ENCODE assay signal across 32 cellular contexts in the genomic region with DNA sequence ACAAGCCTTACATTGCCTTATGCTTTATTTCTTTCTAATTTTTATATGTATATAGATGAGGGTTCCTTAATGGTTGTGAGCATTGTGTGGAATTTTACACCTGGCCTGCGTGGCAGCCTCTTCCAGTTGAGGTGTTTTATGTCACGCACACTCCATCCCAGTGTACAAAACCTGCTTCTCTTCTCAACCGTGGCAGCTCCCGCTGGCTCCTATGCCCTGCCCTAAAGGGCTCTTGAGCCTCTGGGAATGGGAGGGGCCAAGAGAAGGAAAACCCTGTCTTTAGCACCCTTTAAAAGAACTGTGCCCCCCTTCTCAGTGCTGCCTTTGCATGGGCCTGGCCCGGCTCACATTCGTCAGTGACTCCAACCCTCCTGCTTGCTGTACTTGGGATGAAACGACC. TPM values are rescaled to one million over a fixed set of nuclear protein-coding genes. Genes with fewer than 3 reads are reported as not detected.
A peak's percentile ranks its signal among the peaks of the same experiment; 100 is the strongest.
DNase-seq lines count a peak whose midpoint lies in the region; ATAC-seq, FAIRE-seq and TF ChIP-seq lines count a peak whose summit lies in the region.
"Had no signal": no experiment of that assay in that cellular context is flagged by ENCODE, and none has a peak within 500 bp of the region (broad histone marks: within the 10 kb centered on the region; RNA-seq: fewer than 3 reads in every experiment).

No MANE protein-coding gene starts in this region.

- no peak overlapping the region for H2AFZ ChIP-seq in HepG2 (ENCODE audit: low read length)

- intact Hi-C loops in HepG2 (cut with micrococcal nuclease; ENCODE audit: unreplicated experiment) (no loop called here), right lobe of liver (cut with DNase I) (no loop called here), esophagus squamous epithelium (cut with DNase I) (no loop called here)

- H3K4me2 ChIP-seq in HepG2 (ENCODE audit: low read depth, low read length): no peak overlapping the region

- no peaks in the 10 kb centered on the region for H3K27me3 Mint-ChIP-seq in activated CD4-positive, alpha-beta memory T cell treated with anti-CD3 and anti-CD28 coated beads, Interleukin-2, amount 10 ng/mL, durations not matched to agents 7 days and 5 days
- H3K27me3 Mint-ChIP-seq in type B pancreatic cell: no peaks in the 10 kb centered on the region
- H3K27me3 Mint-ChIP-seq: CD4-positive, alpha-beta T cell; IgD-negative memory B cell; stimulated activated memory B cell treated with anti-CD40 and anti-IgM and Interleukin-4, amounts not matched to agents 10 μg/mL and 1 μg/mL and 100 μg/mL, for 72 hours had no signal

- TF ChIP-seq EP300 in HepG2 (IDR thresholded peaks at IDR 0.05; ENCODE audit: low read depth in 2 of 2, low read length in 2 of 2): no peak
- TF ChIP-seq EP300 in HepG2 (CRISPR knock-in tag; IDR thresholded peaks at IDR 0.05; ENCODE audit: borderline replicate concordance): no peak

- FAIRE-seq in HepG2 (lab: Jason Lieb, UNC): no peak
- FAIRE-seq: D721Med, endothelial cell of umbilical vein, GM19239, H1, pancreas had no signal

- 97% methylated on average over 7 of the region's 7 CpGs for WGBS in HepG2 (ENCODE audit: low lambda C conversion rate)
- WGBS in right lobe of liver (ENCODE audit: insufficient coverage, low coverage, low lambda C conversion rate, missing lambda C conversion rate): 76% methylated on average over 3 of the region's 7 CpGs
- 32 to 61% methylated on average over 5 to 6 of the region's 7 CpGs for WGBS in esophagus squamous epithelium, 2 donors

- POLR2A ChIA-PET in HepG2 (lab: Yijun Ruan, JAX): no interaction called here
- POLR2A ChIA-PET in activated CD4-positive, alpha-beta memory T cell treated with anti-CD3 and anti-CD28 coated beads, Interleukin-2, amount 10 ng/mL, durations not matched to agents 7 days and 5 days (lab: Charles Lee): interaction anchor here (1.4 kb wide), 1 partner anchor 12 kb away, joined by 4 read pairs; no protein-coding TSS in a partner anchor

- in situ Hi-C loops in HepG2 (cut with HindIII; ENCODE audit: extremely low pct_ligation_motif_present, low pct_unique_long_range_greater_than_20kb): no loop called here

- DNase-seq in HepG2 (ENCODE audit: low spot score) (no peak), right lobe of liver (no peak), esophagus squamous epithelium (lab: John Stamatoyannopoulos, UW) (no peak), OCI-M2 (lab: John Stamatoyannopoulos, UW; ENCODE audit: unreplicated experiment) (no peak), type B pancreatic cell (ENCODE audit: extremely low spot score, unreplicated experiment) (no peak)
- DNase-seq in activated CD4-positive, alpha-beta memory T cell treated with anti-CD3 and anti-CD28 coated beads, Interleukin-2, amount 10 ng/mL, durations not matched to agents 7 days and 5 days: no peak
- DNase-seq: activated CD4-positive, alpha-beta T cell treated with anti-CD3 and anti-CD28 coated beads, Interleukin-2, amount 10 ng/mL, durations not matched to agents 24 days and 14 days; activated effector memory CD4-positive, alpha-beta T cell treated with Interleukin-2 at 50 U/mL for 16 hours; activated T-cell treated with anti-CD3 and anti-CD28 coated beads, Interleukin-2, amount 50 U/mL, for 1 hour; CD4-positive, alpha-beta T cell; hippocampal formation; left cardiac atrium; NCI-H1436 treated with DMSO at 0.1 percent for 48 hours; NCI-H2081 treated with DMSO at 0.1 percent for 48 hours; NCI-H345; pancreas; substantia nigra; T1000 had no signal

- H3K27me3 ChIP-seq in HepG2 (ENCODE audit: control insufficient read depth in 1 of 2, insufficient read depth in 2 of 2, low read length in 2 of 2) (no peaks in the 10 kb centered on the region; a peak in 1 of 5 replicates), right lobe of liver (no peaks in the 10 kb centered on the region), esophagus squamous epithelium (no peaks in the 10 kb centered on the region)
- H3K27me3 ChIP-seq: pancreas, SJSA1 had no signal

- no peak overlapping the region for H3K4me3 Mint-ChIP-seq in activated CD4-positive, alpha-beta memory T cell treated with anti-CD3 and anti-CD28 coated beads, Interleukin-2, amount 10 ng/mL, durations not matched to agents 7 days and 5 days
- H3K4me3 Mint-ChIP-seq in type B pancreatic cell: no peak overlapping the region
- H3K4me3 Mint-ChIP-seq: activated CD4-positive, alpha-beta T cell treated with anti-CD3 and anti-CD28 coated beads, Interleukin-2, amount 10 ng/mL, durations not matched to agents 24 days and 14 days; stimulated activated memory B cell treated with anti-CD40 and anti-IgM and Interleukin-4, amounts not matched to agents 10 μg/mL and 1 μg/mL and 100 μg/mL, for 72 hours had no signal

- H3K4me1 Mint-ChIP-seq in activated CD4-positive, alpha-beta memory T cell treated with anti-CD3 and anti-CD28 coated beads, Interleukin-2, amount 10 ng/mL, durations not matched to agents 7 days and 5 days: peaks cover 9% of the 10 kb centered on the region
- H3K4me1 Mint-ChIP-seq in type B pancreatic cell (ENCODE audit: unreplicated experiment): peaks cover 5% of the 10 kb centered on the region

- TF ChIP-seq POLR2A in HepG2 (IDR thresholded peaks at IDR 0.05; ENCODE audit: insufficient read depth in 1 of 2, low read depth in 2 of 2, low read length in 2 of 2) (no peak), right lobe of liver (IDR thresholded peaks at IDR 0.05) (no peak), esophagus squamous epithelium (IDR thresholded peaks at IDR 0.05) (no peak)

- H3K4me1 ChIP-seq in HepG2 (ENCODE audit: insufficient read depth, low read length) (peaks cover 7% of the 10 kb centered on the region), right lobe of liver (peaks cover 0 to 7% (median 0%) of the 10 kb centered on the region in 4 donors), esophagus squamous epithelium (peaks cover 22 to 69% (median 23%) of the 10 kb centered on the region in 3 donors)
- H3K4me1 ChIP-seq: pancreas had no signal

- ATAC-seq in HepG2: no peak
- no peak for ATAC-seq in right lobe of liver
- ATAC-seq: activated naive CD4-positive, alpha-beta T cell treated with anti-CD3 and anti-CD28 coated beads, Interleukin-2, amount 50 U/mL, for 72 hours; left cardiac atrium; pancreas; stimulated activated memory B cell treated with anti-CD40 and anti-IgM and Interleukin-4, amounts not matched to agents 10 μg/mL and 1 μg/mL and 100 μg/mL, for 72 hours had no signal

- H3K9me3 ChIP-seq in HepG2 (ENCODE audit: low read length) (no peaks in the 10 kb centered on the region), right lobe of liver (no peaks in the 10 kb centered on the region), esophagus squamous epithelium (no peaks in the 10 kb centered on the region)
- H3K9me3 ChIP-seq: pancreas, SJSA1 had no signal

- H3K36me3 ChIP-seq in HepG2 (replicated peaks in 1 of 2; ENCODE audit: control insufficient read depth in 1 of 2, insufficient read depth in 2 of 2, low read length in 2 of 2) (peaks cover 34 to 54% of the 10 kb centered on the region in 2 experiments), right lobe of liver (peaks cover 0 to 38% (median 11%) of the 10 kb centered on the region in 4 donors), esophagus squamous epithelium (peaks cover 15 to 72% (median 18%) of the 10 kb centered on the region in 3 donors)

- H3K27ac ChIP-seq in HepG2 (ENCODE audit: extremely low read length, insufficient read depth, low read length) (no peak overlapping the region), right lobe of liver (no peak overlapping the region), esophagus squamous epithelium (peak overlapping the region; percentile 67 to 86 (median 84))
- H3K27ac ChIP-seq: pancreas, SJSA1, VCaP had no signal

- H3K4me3 ChIP-seq in HepG2 (replicated peaks in 1 of 3; ENCODE audit: insufficient read depth in 1 of 3, low read depth in 2 of 3, low read length in 3 of 3) (no peak overlapping the region), right lobe of liver (no peak overlapping the region), esophagus squamous epithelium (no peak overlapping the region)
- H3K4me3 ChIP-seq: pancreas, SJSA1 had no signal

- H3K36me3 Mint-ChIP-seq in activated CD4-positive, alpha-beta memory T cell treated with anti-CD3 and anti-CD28 coated beads, Interleukin-2, amount 10 ng/mL, durations not matched to agents 7 days and 5 days (ENCODE audit: low read depth): peaks cover 23% of the 10 kb centered on the region
- peaks cover 13% of the 10 kb centered on the region for H3K36me3 Mint-ChIP-seq in type B pancreatic cell

- no peak overlapping the region for H3K9ac ChIP-seq in HepG2 (ENCODE audit: insufficient read depth, low read depth, low read length)

- no peaks in the 10 kb centered on the region for H3K9me3 Mint-ChIP-seq in activated CD4-positive, alpha-beta memory T cell treated with anti-CD3 and anti-CD28 coated beads, Interleukin-2, amount 10 ng/mL, durations not matched to agents 7 days and 5 days
- H3K9me3 Mint-ChIP-seq in type B pancreatic cell: no peaks in the 10 kb centered on the region
- H3K9me3 Mint-ChIP-seq: activated CD4-positive, alpha-beta T cell treated with anti-CD3 and anti-CD28 coated beads, Interleukin-2, amount 10 ng/mL, durations not matched to agents 24 days and 14 days; activated naive CD4-positive, alpha-beta T cell treated with anti-CD3 and anti-CD28 coated beads, Interleukin-2, amount 50 U/mL, for 72 hours; CD4-positive, alpha-beta T cell; IgD-negative memory B cell; stimulated activated memory B cell treated with anti-CD40 and anti-IgM and Interleukin-4, amounts not matched to agents 10 μg/mL and 1 μg/mL and 100 μg/mL, for 72 hours had no signal

- peaks cover 9% of the 10 kb centered on the region; the same call in 1 of the 2 replicates for H4K20me1 ChIP-seq in HepG2 (ENCODE audit: insufficient read depth, low read length)

- TF ChIP-seq CTCF in HepG2 (CRISPR knock-in tag; IDR thresholded peaks at IDR 0.05): no peak
- TF ChIP-seq CTCF in right lobe of liver (IDR thresholded peaks at IDR 0.05): no peak
- no peak for TF ChIP-seq CTCF in esophagus squamous epithelium (IDR thresholded peaks at IDR 0.05)
- no peak for TF ChIP-seq CTCF in type B pancreatic cell (conservative IDR thresholded peaks at IDR 0.05)

- CTCF ChIA-PET in HepG2 (lab: Yijun Ruan, JAX; ENCODE audit: low intra/inter-chr PET ratio, low total read pairs): no interaction called here
- CTCF ChIA-PET in activated CD4-positive, alpha-beta memory T cell treated with anti-CD3 and anti-CD28 coated beads, Interleukin-2, amount 10 ng/mL, durations not matched to agents 7 days and 5 days (lab: Charles Lee): no interaction called here

- no peak for TF ChIP-seq RAD21 in HepG2 (CRISPR knock-in tag; IDR thresholded peaks at IDR 0.05)

- BruUV-seq in HepG2 (replicated peaks; lab: Mats Ljungman, UMichigan): TSS peak; percentile 50

- no peak overlapping the region for H3K27ac Mint-ChIP-seq in activated CD4-positive, alpha-beta memory T cell treated with anti-CD3 and anti-CD28 coated beads, Interleukin-2, amount 10 ng/mL, durations not matched to agents 7 days and 5 days
- H3K27ac Mint-ChIP-seq in type B pancreatic cell: no peak overlapping the region
- H3K27ac Mint-ChIP-seq: activated CD4-positive, alpha-beta T cell treated with anti-CD3 and anti-CD28 coated beads, Interleukin-2, amount 10 ng/mL, durations not matched to agents 24 days and 14 days; CD4-positive, alpha-beta T cell; IgD-negative memory B cell; stimulated activated memory B cell treated with anti-CD40 and anti-IgM and Interleukin-4, amounts not matched to agents 10 μg/mL and 1 μg/mL and 100 μg/mL, for 72 hours had no signal

- H3K79me2 ChIP-seq in HepG2 (ENCODE audit: insufficient read depth, low read length): peaks cover 1% of the 10 kb centered on the region

RNA-seq across cellular contexts. Expression of gene DNAJC5, which starts 4.3 kb away (rescaled TPM):
- total RNA-seq in HepG2 (2016; rRNA removed; fragmentation: Illumina TruSeq; extraction: Trizol): 54.3 and 64.5 TPM in 2 replicates
- total RNA-seq in HepG2 (2016; cell fraction: cytosol; rRNA removed; fragmentation: Illumina TruSeq; extraction: Trizol; ENCODE audit: low read depth): 11.9 and 12.0 TPM in 2 replicates
- total RNA-seq in HepG2 (2016; cell fraction: insoluble cytoplasmic fraction; rRNA removed; fragmentation: Illumina TruSeq; extraction: Trizol): 48.4 and 65.4 TPM in 2 replicates
- 20.9 and 21.3 TPM in 2 replicates for total RNA-seq in HepG2 (2016; cell fraction: membrane; rRNA removed; fragmentation: Illumina TruSeq; extraction: Trizol)
- 36.9 and 44.3 TPM in 2 replicates for total RNA-seq in HepG2 (2016; cell fraction: nucleus; rRNA removed; fragmentation: Illumina TruSeq; extraction: Trizol)
- 42.8 and 51.8 TPM in 2 replicates for polyA plus RNA-seq in HepG2 (2011; rRNA removed)
- polyA plus RNA-seq in HepG2 (2011; cell fraction: cytosol; rRNA removed): 50.7 and 53.5 TPM in 2 replicates
- polyA plus RNA-seq in HepG2 (2011; cell fraction: nucleus; rRNA removed): 53.1 and 56.7 TPM in 2 replicates
- 35.9 and 42.1 TPM in 2 replicates for polyA plus RNA-seq in HepG2 (2012)
- 6.9 and 7.7 TPM in 2 replicates for polyA plus RNA-seq in HepG2 (2016; cell fraction: cytosol; fragmentation: Illumina TruSeq; extraction: Trizol; ENCODE audit: low read depth)
- polyA plus RNA-seq in HepG2 (2016; cell fraction: insoluble cytoplasmic fraction; fragmentation: Illumina TruSeq; extraction: Trizol; ENCODE audit: low read depth): 37.7 and 43.6 TPM in 2 replicates
- polyA plus RNA-seq in HepG2 (2016; cell fraction: membrane; fragmentation: Illumina TruSeq; extraction: Trizol; ENCODE audit: low read depth): 11.5 and 11.7 TPM in 2 replicates
- 52.1 and 53.7 TPM in 2 replicates for polyA plus RNA-seq in HepG2 (2016; cell fraction: nucleus; fragmentation: Illumina TruSeq; extraction: Trizol; ENCODE audit: insufficient read depth, low read depth)
- polyA minus RNA-seq in HepG2 (2011; rRNA and poly(A)+ RNA removed; ENCODE audit: low replicate concordance): 45.9 and 137 TPM in 2 replicates
- 49.8 and 50.2 TPM in 2 replicates for polyA minus RNA-seq in HepG2 (2011; cell fraction: cytosol; rRNA and poly(A)+ RNA removed)
- 27.8 and 28.3 TPM in 2 replicates for polyA minus RNA-seq in HepG2 (2011; cell fraction: nucleus; rRNA and poly(A)+ RNA removed)
- 10 to 100 TPM; 10.7 to 26.0 (median 15.1) TPM for total RNA-seq in right lobe of liver
- 10 to 100 TPM; 58.7 to 89.5 (median 75.4) TPM for total RNA-seq in esophagus squamous epithelium
- 10 to 100 TPM; 58.6 to 59.7 TPM for total RNA-seq in activated CD4-positive, alpha-beta memory T cell treated with anti-CD3 and anti-CD28 coated beads, Interleukin-2, amount 10 ng/mL, durations not matched to agents 7 days and 5 days
- 44.1 and 51.9 TPM in 2 replicates for total RNA-seq in type B pancreatic cell (ENCODE audit: low replicate concordance)

RNA-seq across cellular contexts. Expression of gene TPD52L2, which starts 25.5 kb away (rescaled TPM):
- total RNA-seq in HepG2 (2016; rRNA removed; fragmentation: Illumina TruSeq; extraction: Trizol) (156 and 187 TPM in 2 replicates), right lobe of liver (10 to 100 TPM; 20.1 to 46.8 (median 30.5) TPM), esophagus squamous epithelium (100 to 1,000 TPM in 3 of 4 donors, 10 to 100 TPM in 1; 97.1 to 124 (median 116) TPM), type B pancreatic cell (ENCODE audit: low replicate concordance) (76.5 and 96.3 TPM in 2 replicates)
- total RNA-seq in HepG2 (2016; cell fraction: cytosol; rRNA removed; fragmentation: Illumina TruSeq; extraction: Trizol; ENCODE audit: low read depth): 17.3 and 18.9 TPM in 2 replicates
- total RNA-seq in HepG2 (2016; cell fraction: insoluble cytoplasmic fraction; rRNA removed; fragmentation: Illumina TruSeq; extraction: Trizol): 159 and 183 TPM in 2 replicates
- 68.0 and 74.8 TPM in 2 replicates for total RNA-seq in HepG2 (2016; cell fraction: membrane; rRNA removed; fragmentation: Illumina TruSeq; extraction: Trizol)
- total RNA-seq in HepG2 (2016; cell fraction: nucleus; rRNA removed; fragmentation: Illumina TruSeq; extraction: Trizol): 80.6 and 85.7 TPM in 2 replicates
- 184 and 198 TPM in 2 replicates for polyA plus RNA-seq in HepG2 (2011; rRNA removed)
- polyA plus RNA-seq in HepG2 (2011; cell fraction: cytosol; rRNA removed): 197 and 204 TPM in 2 replicates
- 163 and 169 TPM in 2 replicates for polyA plus RNA-seq in HepG2 (2011; cell fraction: nucleus; rRNA removed)
- 96.3 and 115 TPM in 2 replicates for polyA plus RNA-seq in HepG2 (2012)
- 18.7 and 19.4 TPM in 2 replicates for polyA plus RNA-seq in HepG2 (2016; cell fraction: cytosol; fragmentation: Illumina TruSeq; extraction: Trizol; ENCODE audit: low read depth)
- 188 and 207 TPM in 2 replicates for polyA plus RNA-seq in HepG2 (2016; cell fraction: insoluble cytoplasmic fraction; fragmentation: Illumina TruSeq; extraction: Trizol; ENCODE audit: low read depth)
- 59.6 and 59.7 TPM in 2 replicates for polyA plus RNA-seq in HepG2 (2016; cell fraction: membrane; fragmentation: Illumina TruSeq; extraction: Trizol; ENCODE audit: low read depth)
- 162 and 173 TPM in 2 replicates for polyA plus RNA-seq in HepG2 (2016; cell fraction: nucleus; fragmentation: Illumina TruSeq; extraction: Trizol; ENCODE audit: insufficient read depth, low read depth)
- polyA minus RNA-seq in HepG2 (2011; rRNA and poly(A)+ RNA removed; ENCODE audit: low replicate concordance): 128 and 150 TPM in 2 replicates
- polyA minus RNA-seq in HepG2 (2011; cell fraction: cytosol; rRNA and poly(A)+ RNA removed): 114 and 118 TPM in 2 replicates
- polyA minus RNA-seq in HepG2 (2011; cell fraction: nucleus; rRNA and poly(A)+ RNA removed): 47.3 and 56.6 TPM in 2 replicates
- total RNA-seq in activated CD4-positive, alpha-beta memory T cell treated with anti-CD3 and anti-CD28 coated beads, Interleukin-2, amount 10 ng/mL, durations not matched to agents 7 days and 5 days: 10 to 100 TPM; 48.2 to 48.7 TPM

RNA-seq across cellular contexts. Expression of gene ABHD16B, which starts 29.3 kb away (rescaled TPM):
- total RNA-seq in HepG2 (2016; rRNA removed; fragmentation: Illumina TruSeq; extraction: Trizol) (not detected in 2 replicates), right lobe of liver (not detected), esophagus squamous epithelium (not detected), type B pancreatic cell (ENCODE audit: low replicate concordance) (not detected in 2 replicates)
- total RNA-seq in HepG2 (2016; cell fraction: cytosol; rRNA removed; fragmentation: Illumina TruSeq; extraction: Trizol; ENCODE audit: low read depth): not detected in 2 replicates
- not detected in 2 replicates for total RNA-seq in HepG2 (2016; cell fraction: insoluble cytoplasmic fraction; rRNA removed; fragmentation: Illumina TruSeq; extraction: Trizol)
- total RNA-seq in HepG2 (2016; cell fraction: membrane; rRNA removed; fragmentation: Illumina TruSeq; extraction: Trizol): not detected in 2 replicates
- total RNA-seq in HepG2 (2016; cell fraction: nucleus; rRNA removed; fragmentation: Illumina TruSeq; extraction: Trizol): not detected in 2 replicates
- polyA plus RNA-seq in HepG2 (2011; rRNA removed): not detected in 2 replicates
- not detected in 2 replicates for polyA plus RNA-seq in HepG2 (2011; cell fraction: cytosol; rRNA removed)
- not detected in 2 replicates for polyA plus RNA-seq in HepG2 (2011; cell fraction: nucleus; rRNA removed)
- not detected in 2 replicates for polyA plus RNA-seq in HepG2 (2012)
- not detected in 2 replicates for polyA plus RNA-seq in HepG2 (2016; cell fraction: cytosol; fragmentation: Illumina TruSeq; extraction: Trizol; ENCODE audit: low read depth)
- not detected in 2 replicates for polyA plus RNA-seq in HepG2 (2016; cell fraction: insoluble cytoplasmic fraction; fragmentation: Illumina TruSeq; extraction: Trizol; ENCODE audit: low read depth)
- not detected in 2 replicates for polyA plus RNA-seq in HepG2 (2016; cell fraction: membrane; fragmentation: Illumina TruSeq; extraction: Trizol; ENCODE audit: low read depth)
- not detected in 2 replicates for polyA plus RNA-seq in HepG2 (2016; cell fraction: nucleus; fragmentation: Illumina TruSeq; extraction: Trizol; ENCODE audit: insufficient read depth, low read depth)
- not detected in 2 replicates for polyA minus RNA-seq in HepG2 (2011; rRNA and poly(A)+ RNA removed; ENCODE audit: low replicate concordance)
- polyA minus RNA-seq in HepG2 (2011; cell fraction: cytosol; rRNA and poly(A)+ RNA removed): not detected in 2 replicates
- not detected in 2 replicates for polyA minus RNA-seq in HepG2 (2011; cell fraction: nucleus; rRNA and poly(A)+ RNA removed)
- total RNA-seq in activated CD4-positive, alpha-beta memory T cell treated with anti-CD3 and anti-CD28 coated beads, Interleukin-2, amount 10 ng/mL, durations not matched to agents 7 days and 5 days: not detected
- total RNA-seq: A172; activated naive CD4-positive, alpha-beta T cell treated with anti-CD3 and anti-CD28 coated beads, Interleukin-2, amount 50 U/mL, for 72 hours; CD4-positive, alpha-beta T cell; endothelial cell of umbilical vein; H1; left cardiac atrium; pancreas; renal cortical epithelial cell; SJSA1; skeletal muscle tissue; urinary bladder had no signal
- polyA plus RNA-seq: endothelial cell of umbilical vein, H1, neural cell had no signal

RNA-seq across cellular contexts. Expression of gene ZBTB46, which starts 59.6 kb away (rescaled TPM):
- total RNA-seq in HepG2 (2016; rRNA removed; fragmentation: Illumina TruSeq; extraction: Trizol): 10.9 and 13.5 TPM in 2 replicates
- total RNA-seq in HepG2 (2016; cell fraction: cytosol; rRNA removed; fragmentation: Illumina TruSeq; extraction: Trizol; ENCODE audit: low read depth): 74.9 and 80.6 TPM in 2 replicates
- total RNA-seq in HepG2 (2016; cell fraction: insoluble cytoplasmic fraction; rRNA removed; fragmentation: Illumina TruSeq; extraction: Trizol): 10.9 and 15.4 TPM in 2 replicates
- 51.8 and 55.2 TPM in 2 replicates for total RNA-seq in HepG2 (2016; cell fraction: membrane; rRNA removed; fragmentation: Illumina TruSeq; extraction: Trizol)
- 8.7 and 9.2 TPM in 2 replicates for total RNA-seq in HepG2 (2016; cell fraction: nucleus; rRNA removed; fragmentation: Illumina TruSeq; extraction: Trizol)
- polyA plus RNA-seq in HepG2 (2011; rRNA removed): 1.6 and 2.7 TPM in 2 replicates
- polyA plus RNA-seq in HepG2 (2011; cell fraction: cytosol; rRNA removed): 1.6 and 2.0 TPM in 2 replicates
- 7.2 and 7.6 TPM in 2 replicates for polyA plus RNA-seq in HepG2 (2011; cell fraction: nucleus; rRNA removed)
- polyA plus RNA-seq in HepG2 (2012): 3.8 and 5.3 TPM in 2 replicates
- 0.45 and 0.85 TPM in 2 replicates for polyA plus RNA-seq in HepG2 (2016; cell fraction: cytosol; fragmentation: Illumina TruSeq; extraction: Trizol; ENCODE audit: low read depth)
- 3.9 and 4.2 TPM in 2 replicates for polyA plus RNA-seq in HepG2 (2016; cell fraction: insoluble cytoplasmic fraction; fragmentation: Illumina TruSeq; extraction: Trizol; ENCODE audit: low read depth)
- 1.4 and 1.5 TPM in 2 replicates for polyA plus RNA-seq in HepG2 (2016; cell fraction: membrane; fragmentation: Illumina TruSeq; extraction: Trizol; ENCODE audit: low read depth)
- polyA plus RNA-seq in HepG2 (2016; cell fraction: nucleus; fragmentation: Illumina TruSeq; extraction: Trizol; ENCODE audit: insufficient read depth, low read depth): 7.1 and 7.5 TPM in 2 replicates
- 18.8 and 33.6 TPM in 2 replicates for polyA minus RNA-seq in HepG2 (2011; rRNA and poly(A)+ RNA removed; ENCODE audit: low replicate concordance)
- polyA minus RNA-seq in HepG2 (2011; cell fraction: cytosol; rRNA and poly(A)+ RNA removed): 8.3 and 9.0 TPM in 2 replicates
- polyA minus RNA-seq in HepG2 (2011; cell fraction: nucleus; rRNA and poly(A)+ RNA removed): 5.4 and 9.1 TPM in 2 replicates
- total RNA-seq in right lobe of liver: 1 to 10 TPM; 1.2 to 4.2 (median 2.4) TPM
- 1 to 10 TPM in 3 of 4 donors, under 1 TPM in 1; 0.79 to 4.2 (median 2.0) TPM for total RNA-seq in esophagus squamous epithelium
- under 1 TPM; 0.53 to 0.65 TPM for total RNA-seq in activated CD4-positive, alpha-beta memory T cell treated with anti-CD3 and anti-CD28 coated beads, Interleukin-2, amount 10 ng/mL, durations not matched to agents 7 days and 5 days
- 9.8 and 13.6 TPM in 2 replicates for total RNA-seq in type B pancreatic cell (ENCODE audit: low replicate concordance)

Comparison
In these comparisons a context has a peak if more than half of its experiments do, and no peak if none do; other contexts are left out.
1. H3K27ac ChIP-seq: peak in esophagus squamous epithelium (4 of 4); none in HepG2 (single experiment) and right lobe of liver (0 of 3).